ENCODE assay signal across 9 cellular contexts in genomic region chr5:111229871-111230812, GRCh38.
A peak's percentile ranks its signal among the peaks of the same experiment; 100 is the strongest.
DNase-seq lines count a peak whose midpoint lies in the region; ATAC-seq and TF ChIP-seq lines count a peak whose summit lies in the region.
"Had no signal": no experiment of that assay in that cellular context is flagged by ENCODE, and none has a peak within 500 bp of the region (broad histone marks: within the 10 kb centered on the region; RNA-seq: fewer than 3 reads in every experiment).

No MANE protein-coding gene starts in this region.

- H3K36me3 ChIP-seq in effector memory CD4-positive, alpha-beta T cell (ENCODE audit: control insufficient read depth, insufficient read depth, low read length), result no peaks in the 10 kb centered on the region
- H3K36me3 ChIP-seq: pancreas had no signal

- peak; percentile 17 for TF ChIP-seq POLR2A in GM18505 (IDR thresholded peaks at IDR 0.05; ENCODE audit: borderline replicate concordance, extremely low read depth, insufficient read depth, insufficient read length)

- H3K4me1 ChIP-seq in effector memory CD4-positive, alpha-beta T cell (ENCODE audit: control insufficient read depth, insufficient read depth, low read length, poor library complexity, severe bottlenecking), result peaks cover 64% of the 10 kb centered on the region
- H3K4me1 ChIP-seq: pancreas had no signal

- H3K4me3 ChIP-seq in effector memory CD4-positive, alpha-beta T cell (ENCODE audit: insufficient read depth, low read depth, low read length, poor library complexity, severe bottlenecking), result peak overlapping the region; percentile 27
- H3K4me3 ChIP-seq: pancreas had no signal

- no peaks in the 10 kb centered on the region for H3K9me3 ChIP-seq in effector memory CD4-positive, alpha-beta T cell (ENCODE audit: control insufficient read depth, low read length)
- H3K9me3 ChIP-seq: pancreas had no signal

- peak overlapping the region; percentile 93 for H3K27ac ChIP-seq in effector memory CD4-positive, alpha-beta T cell (ENCODE audit: insufficient read depth, low read length, poor library complexity, severe bottlenecking)
- H3K27ac ChIP-seq: pancreas had no signal

- no peaks in the 10 kb centered on the region for H3K27me3 ChIP-seq in effector memory CD4-positive, alpha-beta T cell (replicated peaks; ENCODE audit: control insufficient read depth, insufficient read depth, low read length, poor library complexity, severe bottlenecking)

- DNase-seq in effector memory CD4-positive, alpha-beta T cell, result no peak
- DNase-seq in activated gamma-delta T cell (lab: John Stamatoyannopoulos, UW) (no peak), NCI-H2029 treated with DMSO at 0.1 percent for 48 hours (lab: John Stamatoyannopoulos, UW) (no peak), kidney tubule cell (ENCODE audit: low spot score) (no peak)
- DNase-seq in activated CD8-positive, alpha-beta memory T cell treated with anti-CD3 and anti-CD28 coated beads, Interleukin-2, amount 50 U/mL, for 48 hours, result no peak
- DNase-seq: pancreas had no signal

- ATAC-seq in GM18505 (IDR thresholded peaks at IDR 0.05; ENCODE audit: unreplicated experiment), result peak; percentile 27
- peak; percentile 32 for ATAC-seq in GM21515 (IDR thresholded peaks at IDR 0.05; ENCODE audit: unreplicated experiment)
- ATAC-seq in HG03521 (IDR thresholded peaks at IDR 0.05; ENCODE audit: unreplicated experiment), result peak; percentile 33
- ATAC-seq: pancreas had no signal
